In the genomic region with DNA sequence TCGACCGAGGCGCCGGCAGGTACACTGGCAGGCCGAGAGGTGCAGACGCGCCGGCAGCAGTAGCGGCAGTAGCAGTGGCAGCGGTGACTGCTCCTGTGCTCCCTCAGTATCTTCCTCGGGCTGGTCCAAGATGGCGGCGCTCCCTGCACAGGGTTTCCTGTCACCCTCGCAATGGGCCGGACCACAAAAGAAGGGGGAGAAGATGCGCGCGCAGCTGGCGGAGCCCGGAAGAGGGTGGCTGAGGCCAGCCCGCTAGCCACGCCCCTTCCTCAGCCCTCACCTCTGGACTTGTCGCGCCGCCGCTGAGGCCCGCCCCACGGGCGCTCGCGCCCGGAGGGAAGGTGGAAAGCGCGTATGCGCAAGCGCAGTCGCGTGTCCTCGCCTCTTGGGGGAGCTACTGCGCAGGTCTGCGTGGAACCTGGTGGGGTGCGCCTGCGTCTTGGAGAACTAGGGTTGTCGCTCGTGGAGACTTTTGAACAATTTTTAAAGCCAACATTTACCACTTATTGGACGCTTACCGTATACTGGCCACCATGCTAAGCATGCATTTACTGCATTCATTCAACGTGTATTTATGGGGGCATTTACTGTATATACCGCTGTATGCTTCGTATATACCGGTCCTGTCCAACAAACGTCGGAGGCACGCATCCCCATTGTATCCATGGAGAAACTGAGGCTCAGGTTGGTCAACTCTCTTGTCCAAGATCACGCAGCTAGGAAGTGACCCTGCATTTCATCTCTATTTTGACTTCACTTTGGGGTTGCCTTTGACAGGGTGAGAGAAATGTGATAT, we compare ENCODE assay signal across 8 cellular contexts. TPM values are rescaled to one million over a fixed set of nuclear protein-coding genes. Genes with fewer than 3 reads are reported as not detected.
DNase-seq lines count a peak whose midpoint lies in the region; ATAC-seq, FAIRE-seq and TF ChIP-seq lines count a peak whose summit lies in the region.

A gene (minus strand): TSS at position 132 of the 796 bp plus-strand sequence. CDS start 8,457 bp downstream, outside the sequence.

- peaks cover 2% of the 10 kb centered on the region for H3K36me3 Mint-ChIP-seq in activated CD4-positive, alpha-beta T cell treated with anti-CD3 and anti-CD28 coated beads for 36 hours (ENCODE audit: low read depth)

- H3K27me3 ChIP-seq in BLaER1, result no peaks in the 10 kb centered on the region

- H3K4me3 Mint-ChIP-seq in activated CD4-positive, alpha-beta T cell treated with anti-CD3 and anti-CD28 coated beads for 36 hours, result peak within 1 kb of the TSS; percentile 93

- peaks cover 46% of the 10 kb centered on the region for H3K4me1 ChIP-seq in BLaER1

- H3K4me3 ChIP-seq in BLaER1, result peak within 1 kb of the TSS; percentile 95
- peak within 1 kb of the TSS; percentile 91 for H3K4me3 ChIP-seq in choroid plexus epithelial cell (ENCODE audit: low read depth, low read length)

- DNase-seq in GM19239 (ENCODE audit: insufficient read length, low spot score) (peak; percentile 85), NCI-H524 (lab: John Stamatoyannopoulos, UW) (peak; percentile 99 to 100), choroid plexus epithelial cell (ENCODE audit: low read depth) (peak; percentile 99), kidney glomerular epithelial cell (lab: John Stamatoyannopoulos, UW) (peak; percentile 98)
- peak; percentile 100 for DNase-seq in activated CD4-positive, alpha-beta T cell treated with anti-CD3 and anti-CD28 coated beads for 36 hours
- peak; percentile 100 for DNase-seq in stimulated activated CD4-positive, alpha-beta T cell treated with anti-CD3 and anti-CD28 coated beads, Interleukin-1b, Interleukin-23, amount 100 ng/mL, for 1 hour (ENCODE audit: low read depth in 2 of 2)

- no peaks in the 10 kb centered on the region for H3K27me3 Mint-ChIP-seq in activated CD4-positive, alpha-beta T cell treated with anti-CD3 and anti-CD28 coated beads for 36 hours

- H3K36me3 ChIP-seq in BLaER1, result no peaks in the 10 kb centered on the region

- intact Hi-C loops in activated CD4-positive, alpha-beta T cell treated with anti-CD3 and anti-CD28 coated beads for 36 hours (cut with DNase I, micrococcal nuclease), result loop anchor here (1.0 to 5.0 kb wide), 11 partner anchors 9 to 622 kb away; a partner anchor contains a TSS

- H3K9me3 ChIP-seq in BLaER1, result no peaks in the 10 kb centered on the region

- peak; percentile 97 for FAIRE-seq in GM19239 (lab: Jason Lieb, UNC)

- H3K27ac ChIP-seq in BLaER1, result peak within 1 kb of the TSS; percentile 97

- H3K27ac Mint-ChIP-seq in activated CD4-positive, alpha-beta T cell treated with anti-CD3 and anti-CD28 coated beads for 36 hours, result peak within 1 kb of the TSS; percentile 93

- H3K4me2 ChIP-seq in BLaER1, result peak within 1 kb of the TSS; percentile 98

- peak within 1 kb of the TSS; percentile 98 for H3K9ac ChIP-seq in BLaER1

- peaks cover 38% of the 10 kb centered on the region for H3K4me1 Mint-ChIP-seq in activated CD4-positive, alpha-beta T cell treated with anti-CD3 and anti-CD28 coated beads for 36 hours

- H4K20me1 ChIP-seq in BLaER1, result peaks cover 45% of the 10 kb centered on the region

- peak; percentile 64 for TF ChIP-seq CTCF in choroid plexus epithelial cell (conservative IDR thresholded peaks at IDR 0.05; ENCODE audit: low read depth, low read length)

- ATAC-seq in HG03457 (IDR thresholded peaks at IDR 0.05; ENCODE audit: unreplicated experiment), result peak; percentile 74
- peak; percentile 92 for ATAC-seq in activated CD4-positive, alpha-beta T cell treated with anti-CD3 and anti-CD28 coated beads for 36 hours

- CTCF ChIA-PET in activated CD4-positive, alpha-beta T cell treated with anti-CD3 and anti-CD28 coated beads for 36 hours (lab: Charles Lee), result interaction anchor here (0.6 to 5.0 kb wide), 5 partner anchors 11 to 246 kb away, joined by 3 to 41 read pairs (median 3); no protein-coding TSS in a partner anchor

- no peaks in the 10 kb centered on the region for H3K9me3 Mint-ChIP-seq in activated CD4-positive, alpha-beta T cell treated with anti-CD3 and anti-CD28 coated beads for 36 hours (ENCODE audit: low read depth)

- POLR2A ChIA-PET in activated CD4-positive, alpha-beta T cell treated with anti-CD3 and anti-CD28 coated beads for 36 hours (lab: Charles Lee), result interaction anchor here (0.6 to 1.0 kb wide), 3 partner anchors 13 to 427 kb away, joined by 3 to 5 read pairs (median 4); no protein-coding TSS in a partner anchor

RNA-seq across cellular contexts. Expression of the gene that starts here (rescaled TPM):
- total RNA-seq in activated CD4-positive, alpha-beta T cell treated with anti-CD3 and anti-CD28 coated beads for 36 hours, result 10 to 100 TPM; 52.3 to 54.7 TPM

Comparison
In these comparisons a context has a peak if more than half of its experiments do, and no peak if none do; other contexts are left out.
1. Peak in every context shown above with its lines: DNase-seq, ATAC-seq, H3K4me3 ChIP-seq and H3K27ac ChIP-seq.